Comparison of ENCODE assay signal across 21 cellular contexts in the genomic region with DNA sequence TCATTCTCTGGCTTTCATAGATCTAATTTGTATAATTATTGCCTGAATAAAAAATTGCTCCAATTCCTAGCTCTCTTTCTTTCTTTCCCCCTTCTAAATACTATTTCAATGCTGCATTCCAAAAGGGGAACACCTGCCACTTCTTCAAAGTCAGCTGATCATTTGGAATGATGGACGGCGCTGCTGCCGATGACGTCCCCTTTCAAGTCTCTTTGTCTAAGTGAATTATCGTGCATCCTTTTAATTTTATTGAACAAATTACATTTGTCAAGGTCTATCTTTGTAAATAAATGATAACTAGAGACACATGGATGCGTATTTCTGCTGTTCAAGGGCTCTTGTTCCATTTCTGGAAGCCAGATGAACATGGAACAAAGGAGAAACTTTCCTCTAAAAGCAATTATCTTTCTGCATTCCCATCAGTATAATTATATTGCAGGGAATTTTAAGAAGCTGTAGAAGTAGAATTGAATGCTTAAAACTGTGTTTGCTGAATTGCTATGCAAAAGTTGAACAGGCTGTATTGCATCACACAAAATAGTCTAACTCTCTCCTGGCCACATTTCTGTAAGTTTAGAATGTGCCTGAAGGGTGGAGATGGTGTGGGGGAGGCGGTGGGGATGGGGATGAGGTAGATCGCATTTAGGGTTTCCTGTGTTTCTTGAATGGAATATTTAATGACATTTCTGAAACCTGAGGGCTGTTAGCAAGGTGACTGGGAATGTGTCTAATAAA.
"Had no signal": no experiment of that assay in that cellular context is flagged by ENCODE, and none has a peak within 500 bp of the region (broad histone marks: within the 10 kb centered on the region; RNA-seq: fewer than 3 reads in every experiment).

No MANE protein-coding gene starts in this region.

- H3K36me3 Mint-ChIP-seq: naive B cell; stimulated activated memory B cell treated with anti-CD40 and anti-IgM and Interleukin-4, amounts not matched to agents 10 μg/mL and 1 μg/mL and 100 μg/mL, for 72 hours had no signal

- H3K4me3 Mint-ChIP-seq: dendritic cell treated with granulocyte-macrophage colony-stimulating factor and Interleukin-4, amounts not matched to agents 40 ng/mL and 50 ng/mL, for 4 days; effector memory CD8-positive, alpha-beta T cell; naive B cell; nephron; stimulated activated memory B cell treated with anti-CD40 and anti-IgM and Interleukin-4, amounts not matched to agents 10 μg/mL and 1 μg/mL and 100 μg/mL, for 72 hours; stimulated activated naive CD8-positive, alpha-beta T cell treated with anti-CD3 and anti-CD28 coated beads, Interleukin-15, Interleukin-2, amounts not matched to agents 100 ng/mL and 50 ng/mL, for 24 hours had no signal

- H3K27ac Mint-ChIP-seq: dendritic cell treated with granulocyte-macrophage colony-stimulating factor and Interleukin-4, amounts not matched to agents 40 ng/mL and 50 ng/mL, for 4 days; effector memory CD8-positive, alpha-beta T cell; nephron; stimulated activated memory B cell treated with anti-CD40 and anti-IgM and Interleukin-4, amounts not matched to agents 10 μg/mL and 1 μg/mL and 100 μg/mL, for 72 hours; stimulated activated naive CD8-positive, alpha-beta T cell treated with anti-CD3 and anti-CD28 coated beads, Interleukin-15, Interleukin-2, amounts not matched to agents 100 ng/mL and 50 ng/mL, for 24 hours had no signal

- H3K27ac ChIP-seq: epithelial cell of prostate, esophagus muscularis mucosa, gastrocnemius medialis, heart right ventricle, parathyroid adenoma, psoas muscle, right lobe of liver, spleen, tibial artery had no signal

- H3K9me3 Mint-ChIP-seq: dendritic cell treated with granulocyte-macrophage colony-stimulating factor and Interleukin-4, amounts not matched to agents 40 ng/mL and 50 ng/mL, for 4 days; effector memory CD8-positive, alpha-beta T cell; naive B cell; nephron; stimulated activated memory B cell treated with anti-CD40 and anti-IgM and Interleukin-4, amounts not matched to agents 10 μg/mL and 1 μg/mL and 100 μg/mL, for 72 hours; stimulated activated naive CD8-positive, alpha-beta T cell treated with anti-CD3 and anti-CD28 coated beads, Interleukin-15, Interleukin-2, amounts not matched to agents 100 ng/mL and 50 ng/mL, for 24 hours had no signal

- DNase-seq: effector memory CD8-positive, alpha-beta T cell; gastrocnemius medialis; heart right ventricle; kidney glomerular epithelial cell; mesendoderm; naive B cell; psoas muscle; retina; right lobe of liver; spleen; stimulated activated CD4-positive, alpha-beta T cell treated with anti-CD3 and anti-CD28 coated beads, Interleukin-15, amount 100 ng/mL, for 24 hours; stimulated activated CD4-positive, alpha-beta T cell treated with anti-CD3 and anti-CD28 coated beads, Interleukin-1b, Interleukin-23, amount 100 ng/mL, for 48 hours; stimulated activated CD4-positive, alpha-beta T cell treated with anti-CD3 and anti-CD28 coated beads, Interleukin-4, amount 100 ng/mL, for 24 hours; tibial artery had no signal
